In genomic region chr3:186209810-186210752, GRCh38 we compare ENCODE assay signal across 8 cellular contexts.
DNase-seq lines count a peak whose midpoint lies in the region; ATAC-seq lines count a peak whose summit lies in the region.

No MANE protein-coding gene starts in this region.

- no peak overlapping the region for H3K27ac Mint-ChIP-seq in activated naive CD8-positive, alpha-beta T cell treated with anti-CD3 and anti-CD28 coated beads, Interleukin-2, amount 50 U/mL, for 24 hours
- no peak overlapping the region for H3K27ac Mint-ChIP-seq in activated T-cell treated with anti-CD3 and anti-CD28 coated beads, Interleukin-2, amount 50 U/mL, for 24 hours

- peaks cover 6% of the 10 kb centered on the region for H3K27me3 Mint-ChIP-seq in activated naive CD8-positive, alpha-beta T cell treated with anti-CD3 and anti-CD28 coated beads, Interleukin-2, amount 50 U/mL, for 24 hours
- peaks cover 23% of the 10 kb centered on the region for H3K27me3 Mint-ChIP-seq in activated T-cell treated with anti-CD3 and anti-CD28 coated beads, Interleukin-2, amount 50 U/mL, for 24 hours

- no peaks in the 10 kb centered on the region for H3K9me3 Mint-ChIP-seq in activated naive CD8-positive, alpha-beta T cell treated with anti-CD3 and anti-CD28 coated beads, Interleukin-2, amount 50 U/mL, for 24 hours
- no peaks in the 10 kb centered on the region for H3K9me3 Mint-ChIP-seq in activated T-cell treated with anti-CD3 and anti-CD28 coated beads, Interleukin-2, amount 50 U/mL, for 24 hours

- ATAC-seq in GM19395 (IDR thresholded peaks at IDR 0.05; ENCODE audit: unreplicated experiment) (peak; percentile 59), left cardiac atrium (peak; percentile 77 to 85), sciatic nerve (peak; percentile 91)
- peak; percentile 55 for ATAC-seq in activated naive CD8-positive, alpha-beta T cell treated with anti-CD3 and anti-CD28 coated beads, Interleukin-2, amount 50 U/mL, for 24 hours

- no peak overlapping the region for H3K4me3 Mint-ChIP-seq in activated naive CD8-positive, alpha-beta T cell treated with anti-CD3 and anti-CD28 coated beads, Interleukin-2, amount 50 U/mL, for 24 hours
- no peak overlapping the region for H3K4me3 Mint-ChIP-seq in activated T-cell treated with anti-CD3 and anti-CD28 coated beads, Interleukin-2, amount 50 U/mL, for 24 hours

- DNase-seq in NCI-H1092 treated with DMSO at 0.1 percent for 48 hours (lab: John Stamatoyannopoulos, UW), result peak; percentile 67
- DNase-seq in activated naive CD8-positive, alpha-beta T cell treated with anti-CD3 and anti-CD28 coated beads, Interleukin-2, amount 50 U/mL, for 24 hours, result no peak
- peak; percentile 50 for DNase-seq in left cardiac atrium
- DNase-seq in sciatic nerve (ENCODE audit: low spot score), result peak; percentile 75
- no peak for DNase-seq in activated T-cell treated with anti-CD3 and anti-CD28 coated beads, Interleukin-2, amount 50 U/mL, for 24 hours
- DNase-seq in central memory CD4-positive, alpha-beta T cell, result no peak
- no peak for DNase-seq in effector CD4-positive, alpha-beta T cell

- H3K36me3 Mint-ChIP-seq in activated naive CD8-positive, alpha-beta T cell treated with anti-CD3 and anti-CD28 coated beads, Interleukin-2, amount 50 U/mL, for 24 hours (ENCODE audit: low read depth), result no peaks in the 10 kb centered on the region
- H3K36me3 Mint-ChIP-seq in activated T-cell treated with anti-CD3 and anti-CD28 coated beads, Interleukin-2, amount 50 U/mL, for 24 hours (ENCODE audit: low read depth), result no peaks in the 10 kb centered on the region

- H3K4me1 Mint-ChIP-seq in activated naive CD8-positive, alpha-beta T cell treated with anti-CD3 and anti-CD28 coated beads, Interleukin-2, amount 50 U/mL, for 24 hours, result peaks cover 14% of the 10 kb centered on the region
- peaks cover 6% of the 10 kb centered on the region for H3K4me1 Mint-ChIP-seq in activated T-cell treated with anti-CD3 and anti-CD28 coated beads, Interleukin-2, amount 50 U/mL, for 24 hours (ENCODE audit: low read depth)

- intact Hi-C loops in left cardiac atrium (cut with DNase I), result no loop called here
- intact Hi-C loops in sciatic nerve (cut with DNase I), result no loop called here

Comparison
In these comparisons a context has a peak if more than half of its experiments do, and no peak if none do; other contexts are left out.
1. DNase-seq: peak in NCI-H1092 treated with DMSO at 0.1 percent for 48 hours (single experiment), left cardiac atrium (single experiment) and sciatic nerve (single experiment); none in activated naive CD8-positive, alpha-beta T cell treated with anti-CD3 and anti-CD28 coated beads, Interleukin-2, amount 50 U/mL, for 24 hours (single experiment), activated T-cell treated with anti-CD3 and anti-CD28 coated beads, Interleukin-2, amount 50 U/mL, for 24 hours (single experiment), central memory CD4-positive, alpha-beta T cell (single experiment) and effector CD4-positive, alpha-beta T cell (single experiment).
2. Peak in every context shown above with its lines, with median percentiles within 50 percentile points of each other: ATAC-seq.